ENCODE assay signal across 1 cellular context in the genomic region with DNA sequence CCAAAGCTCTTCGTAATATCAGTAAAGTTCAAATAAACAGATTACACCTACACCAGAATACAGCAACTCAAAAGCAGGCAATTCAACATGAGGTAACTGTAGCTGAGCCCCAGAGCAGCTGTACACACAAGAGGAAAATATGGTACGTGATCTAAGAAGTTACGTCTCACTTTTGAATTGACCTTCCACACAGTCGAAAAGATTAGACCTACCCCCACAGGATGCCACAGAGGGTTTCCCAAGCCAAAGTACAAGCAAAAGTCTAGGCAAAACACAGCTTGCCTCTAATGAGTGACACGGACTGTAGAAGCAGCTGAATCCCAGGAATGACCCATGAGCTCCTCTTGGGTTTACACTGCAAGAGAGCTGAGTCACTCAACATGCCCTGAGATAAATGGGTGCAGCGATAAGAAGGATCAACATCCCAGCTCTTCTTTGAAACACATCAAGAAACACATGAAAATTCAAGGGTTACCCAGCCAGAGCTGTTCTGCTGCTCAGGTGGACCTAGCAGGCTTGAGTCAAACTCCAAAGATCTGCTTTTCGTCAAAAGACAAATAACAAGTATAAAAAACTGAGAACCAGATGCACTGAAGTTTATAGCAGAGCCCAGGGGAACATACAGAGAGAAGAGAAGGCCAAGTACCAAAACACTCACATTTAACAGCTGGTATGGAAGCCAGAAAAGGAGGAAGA.
TF ChIP-seq lines count a peak whose summit lies in the region.

No MANE protein-coding gene starts in this region.

TF ChIP-seq in HepG2, 621 proteins besides CTCF, POLR2A, EP300 and RAD21 (continued from another document and continues in another):
- TF ChIP-seq, protein P1, sequence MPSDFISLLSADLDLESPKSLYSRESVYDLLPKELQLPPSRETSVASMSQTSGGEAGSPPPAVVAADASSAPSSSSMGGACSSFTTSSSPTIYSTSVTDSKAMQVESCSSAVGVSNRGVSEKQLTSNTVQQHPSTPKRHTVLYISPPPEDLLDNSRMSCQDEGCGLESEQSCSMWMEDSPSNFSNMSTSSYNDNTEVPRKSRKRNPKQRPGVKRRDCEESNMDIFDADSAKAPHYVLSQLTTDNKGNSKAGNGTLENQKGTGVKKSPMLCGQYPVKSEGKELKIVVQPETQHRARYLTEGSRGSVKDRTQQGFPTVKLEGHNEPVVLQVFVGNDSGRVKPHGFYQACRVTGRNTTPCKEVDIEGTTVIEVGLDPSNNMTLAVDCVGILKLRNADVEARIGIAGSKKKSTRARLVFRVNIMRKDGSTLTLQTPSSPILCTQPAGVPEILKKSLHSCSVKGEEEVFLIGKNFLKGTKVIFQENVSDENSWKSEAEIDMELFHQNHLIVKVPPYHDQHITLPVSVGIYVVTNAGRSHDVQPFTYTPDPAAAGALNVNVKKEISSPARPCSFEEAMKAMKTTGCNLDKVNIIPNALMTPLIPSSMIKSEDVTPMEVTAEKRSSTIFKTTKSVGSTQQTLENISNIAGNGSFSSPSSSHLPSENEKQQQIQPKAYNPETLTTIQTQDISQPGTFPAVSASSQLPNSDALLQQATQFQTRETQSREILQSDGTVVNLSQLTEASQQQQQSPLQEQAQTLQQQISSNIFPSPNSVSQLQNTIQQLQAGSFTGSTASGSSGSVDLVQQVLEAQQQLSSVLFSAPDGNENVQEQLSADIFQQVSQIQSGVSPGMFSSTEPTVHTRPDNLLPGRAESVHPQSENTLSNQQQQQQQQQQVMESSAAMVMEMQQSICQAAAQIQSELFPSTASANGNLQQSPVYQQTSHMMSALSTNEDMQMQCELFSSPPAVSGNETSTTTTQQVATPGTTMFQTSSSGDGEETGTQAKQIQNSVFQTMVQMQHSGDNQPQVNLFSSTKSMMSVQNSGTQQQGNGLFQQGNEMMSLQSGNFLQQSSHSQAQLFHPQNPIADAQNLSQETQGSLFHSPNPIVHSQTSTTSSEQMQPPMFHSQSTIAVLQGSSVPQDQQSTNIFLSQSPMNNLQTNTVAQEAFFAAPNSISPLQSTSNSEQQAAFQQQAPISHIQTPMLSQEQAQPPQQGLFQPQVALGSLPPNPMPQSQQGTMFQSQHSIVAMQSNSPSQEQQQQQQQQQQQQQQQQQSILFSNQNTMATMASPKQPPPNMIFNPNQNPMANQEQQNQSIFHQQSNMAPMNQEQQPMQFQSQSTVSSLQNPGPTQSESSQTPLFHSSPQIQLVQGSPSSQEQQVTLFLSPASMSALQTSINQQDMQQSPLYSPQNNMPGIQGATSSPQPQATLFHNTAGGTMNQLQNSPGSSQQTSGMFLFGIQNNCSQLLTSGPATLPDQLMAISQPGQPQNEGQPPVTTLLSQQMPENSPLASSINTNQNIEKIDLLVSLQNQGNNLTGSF (CRISPR knock-in tag; IDR thresholded peaks at IDR 0.05), result no peak
- TF ChIP-seq POLR2AphosphoS5 (IDR thresholded peaks at IDR 0.05; ENCODE audit: low read depth, low read length), result no peak; the same call in 1 of the 2 replicates
- peak; percentile 21; the same call in 1 of the 2 replicates for TF ChIP-seq ZNF605 (CRISPR knock-in tag; IDR thresholded peaks at IDR 0.05)
- no peak for TF ChIP-seq ZNF567 (CRISPR knock-in tag; IDR thresholded peaks at IDR 0.05; ENCODE audit: borderline replicate concordance)
- TF ChIP-seq CREM (IDR thresholded peaks at IDR 0.05), result peak; percentile 85
- no peak for TF ChIP-seq CREM (CRISPR knock-in tag; IDR thresholded peaks at IDR 0.05)
- TF ChIP-seq GPN1 (CRISPR knock-in tag; IDR thresholded peaks at IDR 0.05; ENCODE audit: borderline replicate concordance), result no peak
- no peak for TF ChIP-seq SETDB1 (CRISPR knock-in tag; IDR thresholded peaks at IDR 0.05; ENCODE audit: borderline replicate concordance)
- TF ChIP-seq, protein P2, sequence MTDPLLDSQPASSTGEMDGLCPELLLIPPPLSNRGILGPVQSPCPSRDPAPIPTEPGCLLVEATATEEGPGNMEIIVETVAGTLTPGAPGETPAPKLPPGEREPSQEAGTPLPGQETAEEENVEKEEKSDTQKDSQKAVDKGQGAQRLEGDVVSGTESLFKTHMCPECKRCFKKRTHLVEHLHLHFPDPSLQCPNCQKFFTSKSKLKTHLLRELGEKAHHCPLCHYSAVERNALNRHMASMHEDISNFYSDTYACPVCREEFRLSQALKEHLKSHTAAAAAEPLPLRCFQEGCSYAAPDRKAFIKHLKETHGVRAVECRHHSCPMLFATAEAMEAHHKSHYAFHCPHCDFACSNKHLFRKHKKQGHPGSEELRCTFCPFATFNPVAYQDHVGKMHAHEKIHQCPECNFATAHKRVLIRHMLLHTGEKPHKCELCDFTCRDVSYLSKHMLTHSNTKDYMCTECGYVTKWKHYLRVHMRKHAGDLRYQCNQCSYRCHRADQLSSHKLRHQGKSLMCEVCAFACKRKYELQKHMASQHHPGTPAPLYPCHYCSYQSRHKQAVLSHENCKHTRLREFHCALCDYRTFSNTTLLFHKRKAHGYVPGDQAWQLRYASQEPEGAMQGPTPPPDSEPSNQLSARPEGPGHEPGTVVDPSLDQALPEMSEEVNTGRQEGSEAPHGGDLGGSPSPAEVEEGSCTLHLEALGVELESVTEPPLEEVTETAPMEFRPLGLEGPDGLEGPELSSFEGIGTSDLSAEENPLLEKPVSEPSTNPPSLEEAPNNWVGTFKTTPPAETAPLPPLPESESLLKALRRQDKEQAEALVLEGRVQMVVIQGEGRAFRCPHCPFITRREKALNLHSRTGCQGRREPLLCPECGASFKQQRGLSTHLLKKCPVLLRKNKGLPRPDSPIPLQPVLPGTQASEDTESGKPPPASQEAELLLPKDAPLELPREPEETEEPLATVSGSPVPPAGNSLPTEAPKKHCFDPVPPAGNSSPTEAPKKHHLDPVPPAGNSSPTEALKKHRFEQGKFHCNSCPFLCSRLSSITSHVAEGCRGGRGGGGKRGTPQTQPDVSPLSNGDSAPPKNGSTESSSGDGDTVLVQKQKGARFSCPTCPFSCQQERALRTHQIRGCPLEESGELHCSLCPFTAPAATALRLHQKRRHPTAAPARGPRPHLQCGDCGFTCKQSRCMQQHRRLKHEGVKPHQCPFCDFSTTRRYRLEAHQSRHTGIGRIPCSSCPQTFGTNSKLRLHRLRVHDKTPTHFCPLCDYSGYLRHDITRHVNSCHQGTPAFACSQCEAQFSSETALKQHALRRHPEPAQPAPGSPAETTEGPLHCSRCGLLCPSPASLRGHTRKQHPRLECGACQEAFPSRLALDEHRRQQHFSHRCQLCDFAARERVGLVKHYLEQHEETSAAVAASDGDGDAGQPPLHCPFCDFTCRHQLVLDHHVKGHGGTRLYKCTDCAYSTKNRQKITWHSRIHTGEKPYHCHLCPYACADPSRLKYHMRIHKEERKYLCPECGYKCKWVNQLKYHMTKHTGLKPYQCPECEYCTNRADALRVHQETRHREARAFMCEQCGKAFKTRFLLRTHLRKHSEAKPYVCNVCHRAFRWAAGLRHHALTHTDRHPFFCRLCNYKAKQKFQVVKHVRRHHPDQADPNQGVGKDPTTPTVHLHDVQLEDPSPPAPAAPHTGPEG (CRISPR knock-in tag; IDR thresholded peaks at IDR 0.05), result no peak
- TF ChIP-seq REPIN1 (CRISPR knock-in tag; IDR thresholded peaks at IDR 0.05; ENCODE audit: borderline replicate concordance, low read depth), result no peak; the same call in 1 of the 2 replicates
- TF ChIP-seq, protein P3, sequence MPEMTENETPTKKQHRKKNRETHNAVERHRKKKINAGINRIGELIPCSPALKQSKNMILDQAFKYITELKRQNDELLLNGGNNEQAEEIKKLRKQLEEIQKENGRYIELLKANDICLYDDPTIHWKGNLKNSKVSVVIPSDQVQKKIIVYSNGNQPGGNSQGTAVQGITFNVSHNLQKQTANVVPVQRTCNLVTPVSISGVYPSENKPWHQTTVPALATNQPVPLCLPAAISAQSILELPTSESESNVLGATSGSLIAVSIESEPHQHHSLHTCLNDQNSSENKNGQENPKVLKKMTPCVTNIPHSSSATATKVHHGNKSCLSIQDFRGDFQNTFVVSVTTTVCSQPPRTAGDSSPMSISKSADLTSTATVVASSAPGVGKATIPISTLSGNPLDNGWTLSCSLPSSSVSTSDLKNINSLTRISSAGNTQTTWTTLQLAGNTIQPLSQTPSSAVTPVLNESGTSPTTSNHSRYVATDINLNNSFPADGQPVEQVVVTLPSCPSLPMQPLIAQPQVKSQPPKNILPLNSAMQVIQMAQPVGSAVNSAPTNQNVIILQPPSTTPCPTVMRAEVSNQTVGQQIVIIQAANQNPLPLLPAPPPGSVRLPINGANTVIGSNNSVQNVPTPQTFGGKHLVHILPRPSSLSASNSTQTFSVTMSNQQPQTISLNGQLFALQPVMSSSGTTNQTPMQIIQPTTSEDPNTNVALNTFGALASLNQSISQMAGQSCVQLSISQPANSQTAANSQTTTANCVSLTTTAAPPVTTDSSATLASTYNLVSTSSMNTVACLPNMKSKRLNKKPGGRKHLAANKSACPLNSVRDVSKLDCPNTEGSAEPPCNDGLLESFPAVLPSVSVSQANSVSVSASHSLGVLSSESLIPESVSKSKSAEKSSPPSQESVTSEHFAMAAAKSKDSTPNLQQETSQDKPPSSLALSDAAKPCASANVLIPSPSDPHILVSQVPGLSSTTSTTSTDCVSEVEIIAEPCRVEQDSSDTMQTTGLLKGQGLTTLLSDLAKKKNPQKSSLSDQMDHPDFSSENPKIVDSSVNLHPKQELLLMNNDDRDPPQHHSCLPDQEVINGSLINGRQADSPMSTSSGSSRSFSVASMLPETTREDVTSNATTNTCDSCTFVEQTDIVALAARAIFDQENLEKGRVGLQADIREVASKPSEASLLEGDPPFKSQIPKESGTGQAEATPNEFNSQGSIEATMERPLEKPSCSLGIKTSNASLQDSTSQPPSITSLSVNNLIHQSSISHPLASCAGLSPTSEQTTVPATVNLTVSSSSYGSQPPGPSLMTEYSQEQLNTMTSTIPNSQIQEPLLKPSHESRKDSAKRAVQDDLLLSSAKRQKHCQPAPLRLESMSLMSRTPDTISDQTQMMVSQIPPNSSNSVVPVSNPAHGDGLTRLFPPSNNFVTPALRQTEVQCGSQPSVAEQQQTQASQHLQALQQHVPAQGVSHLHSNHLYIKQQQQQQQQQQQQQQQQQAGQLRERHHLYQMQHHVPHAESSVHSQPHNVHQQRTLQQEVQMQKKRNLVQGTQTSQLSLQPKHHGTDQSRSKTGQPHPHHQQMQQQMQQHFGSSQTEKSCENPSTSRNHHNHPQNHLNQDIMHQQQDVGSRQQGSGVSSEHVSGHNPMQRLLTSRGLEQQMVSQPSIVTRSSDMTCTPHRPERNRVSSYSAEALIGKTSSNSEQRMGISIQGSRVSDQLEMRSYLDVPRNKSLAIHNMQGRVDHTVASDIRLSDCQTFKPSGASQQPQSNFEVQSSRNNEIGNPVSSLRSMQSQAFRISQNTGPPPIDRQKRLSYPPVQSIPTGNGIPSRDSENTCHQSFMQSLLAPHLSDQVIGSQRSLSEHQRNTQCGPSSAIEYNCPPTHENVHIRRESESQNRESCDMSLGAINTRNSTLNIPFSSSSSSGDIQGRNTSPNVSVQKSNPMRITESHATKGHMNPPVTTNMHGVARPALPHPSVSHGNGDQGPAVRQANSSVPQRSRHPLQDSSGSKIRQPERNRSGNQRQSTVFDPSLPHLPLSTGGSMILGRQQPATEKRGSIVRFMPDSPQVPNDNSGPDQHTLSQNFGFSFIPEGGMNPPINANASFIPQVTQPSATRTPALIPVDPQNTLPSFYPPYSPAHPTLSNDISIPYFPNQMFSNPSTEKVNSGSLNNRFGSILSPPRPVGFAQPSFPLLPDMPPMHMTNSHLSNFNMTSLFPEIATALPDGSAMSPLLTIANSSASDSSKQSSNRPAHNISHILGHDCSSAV (CRISPR knock-in tag; IDR thresholded peaks at IDR 0.05; ENCODE audit: borderline replicate concordance), result no peak
- no peak for TF ChIP-seq ZNF251 (CRISPR knock-in tag; IDR thresholded peaks at IDR 0.05)
- TF ChIP-seq ZNF746 (CRISPR knock-in tag; IDR thresholded peaks at IDR 0.05), result no peak
- TF ChIP-seq KLF15 (CRISPR knock-in tag; IDR thresholded peaks at IDR 0.05; ENCODE audit: borderline replicate concordance), result no peak
- no peak for TF ChIP-seq ATF7-NPFF (CRISPR knock-in tag; IDR thresholded peaks at IDR 0.05; ENCODE audit: low read depth)
- peak; percentile 83 for TF ChIP-seq ISL2 (CRISPR knock-in tag; IDR thresholded peaks at IDR 0.05)
- no peak for TF ChIP-seq ZNF674 (CRISPR knock-in tag; IDR thresholded peaks at IDR 0.05; ENCODE audit: low read depth)
- TF ChIP-seq, protein P4, sequence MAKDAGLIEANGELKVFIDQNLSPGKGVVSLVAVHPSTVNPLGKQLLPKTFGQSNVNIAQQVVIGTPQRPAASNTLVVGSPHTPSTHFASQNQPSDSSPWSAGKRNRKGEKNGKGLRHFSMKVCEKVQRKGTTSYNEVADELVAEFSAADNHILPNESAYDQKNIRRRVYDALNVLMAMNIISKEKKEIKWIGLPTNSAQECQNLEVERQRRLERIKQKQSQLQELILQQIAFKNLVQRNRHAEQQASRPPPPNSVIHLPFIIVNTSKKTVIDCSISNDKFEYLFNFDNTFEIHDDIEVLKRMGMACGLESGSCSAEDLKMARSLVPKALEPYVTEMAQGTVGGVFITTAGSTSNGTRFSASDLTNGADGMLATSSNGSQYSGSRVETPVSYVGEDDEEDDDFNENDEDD (CRISPR knock-in tag; IDR thresholded peaks at IDR 0.05; ENCODE audit: borderline replicate concordance), result no peak; the same call in 1 of the 2 replicates
- no peak for TF ChIP-seq ZNF761 (CRISPR knock-in tag; conservative IDR thresholded peaks at IDR 0.05)
- TF ChIP-seq POLR2AphosphoS2 (IDR thresholded peaks at IDR 0.05; ENCODE audit: low read depth, low read length), result no peak
- no peak for TF ChIP-seq ZNF30 (CRISPR knock-in tag; IDR thresholded peaks at IDR 0.05)
- TF ChIP-seq, protein P5, sequence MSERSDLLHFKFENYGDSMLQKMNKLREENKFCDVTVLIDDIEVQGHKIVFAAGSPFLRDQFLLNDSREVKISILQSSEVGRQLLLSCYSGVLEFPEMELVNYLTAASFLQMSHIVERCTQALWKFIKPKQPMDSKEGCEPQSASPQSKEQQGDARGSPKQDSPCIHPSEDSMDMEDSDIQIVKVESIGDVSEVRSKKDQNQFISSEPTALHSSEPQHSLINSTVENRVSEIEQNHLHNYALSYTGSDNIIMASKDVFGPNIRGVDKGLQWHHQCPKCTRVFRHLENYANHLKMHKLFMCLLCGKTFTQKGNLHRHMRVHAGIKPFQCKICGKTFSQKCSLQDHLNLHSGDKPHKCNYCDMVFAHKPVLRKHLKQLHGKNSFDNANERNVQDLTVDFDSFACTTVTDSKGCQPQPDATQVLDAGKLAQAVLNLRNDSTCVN (CRISPR knock-in tag; IDR thresholded peaks at IDR 0.05; ENCODE audit: borderline replicate concordance), result no peak
- peak; percentile 71; the same call in 1 of the 2 replicates for TF ChIP-seq PITX1 (CRISPR knock-in tag; IDR thresholded peaks at IDR 0.05)
- TF ChIP-seq ZNF703 (CRISPR knock-in tag; IDR thresholded peaks at IDR 0.05; ENCODE audit: borderline replicate concordance), result no peak
- TF ChIP-seq, protein P6, sequence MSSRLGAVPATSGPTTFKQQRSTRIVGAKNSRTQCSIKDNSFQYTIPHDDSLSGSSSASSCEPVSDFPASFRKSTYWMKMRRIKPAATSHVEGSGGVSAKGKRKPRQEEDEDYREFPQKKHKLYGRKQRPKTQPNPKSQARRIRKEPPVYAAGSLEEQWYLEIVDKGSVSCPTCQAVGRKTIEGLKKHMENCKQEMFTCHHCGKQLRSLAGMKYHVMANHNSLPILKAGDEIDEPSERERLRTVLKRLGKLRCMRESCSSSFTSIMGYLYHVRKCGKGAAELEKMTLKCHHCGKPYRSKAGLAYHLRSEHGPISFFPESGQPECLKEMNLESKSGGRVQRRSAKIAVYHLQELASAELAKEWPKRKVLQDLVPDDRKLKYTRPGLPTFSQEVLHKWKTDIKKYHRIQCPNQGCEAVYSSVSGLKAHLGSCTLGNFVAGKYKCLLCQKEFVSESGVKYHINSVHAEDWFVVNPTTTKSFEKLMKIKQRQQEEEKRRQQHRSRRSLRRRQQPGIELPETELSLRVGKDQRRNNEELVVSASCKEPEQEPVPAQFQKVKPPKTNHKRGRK (CRISPR knock-in tag; IDR thresholded peaks at IDR 0.05), result no peak
- no peak for TF ChIP-seq SP2 (CRISPR knock-in tag; IDR thresholded peaks at IDR 0.05)
- TF ChIP-seq HNRNPUL1 (IDR thresholded peaks at IDR 0.05; ENCODE audit: low read depth, low read length), result no peak
- TF ChIP-seq MXI1 (IDR thresholded peaks at IDR 0.05; ENCODE audit: borderline replicate concordance, low read depth, low read length), result no peak; the same call in 2 of the 3 replicates
- TF ChIP-seq PHF21A (CRISPR knock-in tag; IDR thresholded peaks at IDR 0.05), result peak; percentile 86
- TF ChIP-seq CBX2 (IDR thresholded peaks at IDR 0.05; ENCODE audit: low read depth, low read length), result no peak
- no peak for TF ChIP-seq CBX2 (CRISPR knock-in tag; IDR thresholded peaks at IDR 0.05; ENCODE audit: low read depth)
